Comparison of ENCODE assay signal across 1 cellular context in genomic region chr17:962650-963049, GRCh38.
TF ChIP-seq lines count a peak whose summit lies in the region.

No MANE protein-coding gene starts in this region.

TF ChIP-seq in GM23338, 12 proteins besides CTCF, POLR2A, EP300 and RAD21 (continued from another document):
- TF ChIP-seq EZH2 (IDR thresholded peaks at IDR 0.05; ENCODE audit: low read depth, unreplicated experiment) (no peak), POLR2AphosphoS5 (IDR thresholded peaks at IDR 0.05; ENCODE audit: low read depth) (no peak), STAT1 (IDR thresholded peaks at IDR 0.05; ENCODE audit: unreplicated experiment) (no peak), JUNB (IDR thresholded peaks at IDR 0.05; ENCODE audit: unreplicated experiment) (no peak), ETS1 (IDR thresholded peaks at IDR 0.05) (no peak), EZH2phosphoT487 (IDR thresholded peaks at IDR 0.05; ENCODE audit: unreplicated experiment) (no peak), NANOG (IDR thresholded peaks at IDR 0.05; ENCODE audit: borderline replicate concordance) (no peak)
- TF ChIP-seq, protein P1, sequence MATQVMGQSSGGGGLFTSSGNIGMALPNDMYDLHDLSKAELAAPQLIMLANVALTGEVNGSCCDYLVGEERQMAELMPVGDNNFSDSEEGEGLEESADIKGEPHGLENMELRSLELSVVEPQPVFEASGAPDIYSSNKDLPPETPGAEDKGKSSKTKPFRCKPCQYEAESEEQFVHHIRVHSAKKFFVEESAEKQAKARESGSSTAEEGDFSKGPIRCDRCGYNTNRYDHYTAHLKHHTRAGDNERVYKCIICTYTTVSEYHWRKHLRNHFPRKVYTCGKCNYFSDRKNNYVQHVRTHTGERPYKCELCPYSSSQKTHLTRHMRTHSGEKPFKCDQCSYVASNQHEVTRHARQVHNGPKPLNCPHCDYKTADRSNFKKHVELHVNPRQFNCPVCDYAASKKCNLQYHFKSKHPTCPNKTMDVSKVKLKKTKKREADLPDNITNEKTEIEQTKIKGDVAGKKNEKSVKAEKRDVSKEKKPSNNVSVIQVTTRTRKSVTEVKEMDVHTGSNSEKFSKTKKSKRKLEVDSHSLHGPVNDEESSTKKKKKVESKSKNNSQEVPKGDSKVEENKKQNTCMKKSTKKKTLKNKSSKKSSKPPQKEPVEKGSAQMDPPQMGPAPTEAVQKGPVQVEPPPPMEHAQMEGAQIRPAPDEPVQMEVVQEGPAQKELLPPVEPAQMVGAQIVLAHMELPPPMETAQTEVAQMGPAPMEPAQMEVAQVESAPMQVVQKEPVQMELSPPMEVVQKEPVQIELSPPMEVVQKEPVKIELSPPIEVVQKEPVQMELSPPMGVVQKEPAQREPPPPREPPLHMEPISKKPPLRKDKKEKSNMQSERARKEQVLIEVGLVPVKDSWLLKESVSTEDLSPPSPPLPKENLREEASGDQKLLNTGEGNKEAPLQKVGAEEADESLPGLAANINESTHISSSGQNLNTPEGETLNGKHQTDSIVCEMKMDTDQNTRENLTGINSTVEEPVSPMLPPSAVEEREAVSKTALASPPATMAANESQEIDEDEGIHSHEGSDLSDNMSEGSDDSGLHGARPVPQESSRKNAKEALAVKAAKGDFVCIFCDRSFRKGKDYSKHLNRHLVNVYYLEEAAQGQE (IDR thresholded peaks at IDR 0.05; ENCODE audit: unreplicated experiment) = no peak
TF ChIP-seq in GM23338: peak in this region for 0.
